1 cellular context compared by ENCODE assay signal in genomic region chr1:27154991-27155781, GRCh38.
TF ChIP-seq lines count a peak whose summit lies in the region.

SLC9A1 (minus strand) TSS chr1:27155125; CDS start chr1:27154334, 791 bp downstream.

TF ChIP-seq in K562, 482 proteins besides CTCF, POLR2A, EP300 and RAD21 (continued from another document and continues in another):
- TF ChIP-seq E2F4 (CRISPR knock-in tag; IDR thresholded peaks at IDR 0.05; ENCODE audit: low read depth) = no peak
- TF ChIP-seq MBD2 (IDR thresholded peaks at IDR 0.05; ENCODE audit: borderline replicate concordance, low read depth) = peak; percentile 92
- peak; percentile 64 to 93 for TF ChIP-seq AFF1 (IDR thresholded peaks at IDR 0.05; ENCODE audit: low read depth in 1 of 2, partially characterized antibody in 2 of 2)
- TF ChIP-seq ETS1 (conservative IDR thresholded peaks at IDR 0.05; ENCODE audit: control insufficient read depth, low read depth, low read length) = peak; percentile 97
- peak; percentile 96 for TF ChIP-seq GATAD2B (IDR thresholded peaks at IDR 0.05; ENCODE audit: borderline replicate concordance)
- TF ChIP-seq PPARD (CRISPR knock-in tag; IDR thresholded peaks at IDR 0.05) = no peak
- 0 out of 2 replicates have a peak, but pooled peaks have one; percentile 60 for TF ChIP-seq MYNN (IDR thresholded peaks at IDR 0.05)
- TF ChIP-seq MYNN (CRISPR knock-in tag; IDR thresholded peaks at IDR 0.05) = no peak
- peak; percentile 87 for TF ChIP-seq RNF2 (IDR thresholded peaks at IDR 0.05)
- TF ChIP-seq ZNF274 (IDR thresholded peaks at IDR 0.05; ENCODE audit: borderline replicate concordance, low read depth, low read length) = peak; percentile 68; the same call in 1 of the 2 replicates
- no peak; the same call in 1 of the 2 replicates for TF ChIP-seq CAMTA2 (CRISPR knock-in tag; conservative IDR thresholded peaks at IDR 0.05)
- TF ChIP-seq PHTF2 (CRISPR knock-in tag; IDR thresholded peaks at IDR 0.05) = peak; percentile 86; the same call in 1 of the 2 replicates
- TF ChIP-seq SAFB2 (IDR thresholded peaks at IDR 0.05; ENCODE audit: borderline replicate concordance, low read depth, low read length, severe bottlenecking) = no peak
- 0 out of 2 replicates have a peak, but pooled peaks have one; percentile 85 for TF ChIP-seq ZBTB49 (CRISPR knock-in tag; IDR thresholded peaks at IDR 0.05; ENCODE audit: borderline replicate concordance)
- peak; percentile 61; the same call in 1 of the 2 replicates for TF ChIP-seq ZSCAN32 (CRISPR knock-in tag; IDR thresholded peaks at IDR 0.05)
- TF ChIP-seq NONO (IDR thresholded peaks at IDR 0.05; ENCODE audit: low read depth in 2 of 2, low read length in 1 of 2) = peak; percentile 94 to 100
- no peak for TF ChIP-seq SAFB (IDR thresholded peaks at IDR 0.05; ENCODE audit: borderline replicate concordance, low read depth, low read length)
- TF ChIP-seq POLR2AphosphoS5 (IDR thresholded peaks at IDR 0.05; ENCODE audit: control insufficient read depth, insufficient read depth, low read depth, low read length) = peak; percentile 100
- TF ChIP-seq ZNF77 (CRISPR knock-in tag; IDR thresholded peaks at IDR 0.05) = no peak
- peak; percentile 57; the same call in 1 of the 2 replicates for TF ChIP-seq MTA1 (IDR thresholded peaks at IDR 0.05; ENCODE audit: borderline replicate concordance)
- peak; percentile 62; the same call in 1 of the 2 replicates for TF ChIP-seq ZBTB17 (CRISPR knock-in tag; IDR thresholded peaks at IDR 0.05)
- peak; percentile 80 for TF ChIP-seq ZNF589 (CRISPR knock-in tag; IDR thresholded peaks at IDR 0.05; ENCODE audit: low read depth)
- 0 out of 2 replicates have a peak, but pooled peaks have one; percentile 66 for TF ChIP-seq ZNF24 (IDR thresholded peaks at IDR 0.05)
- TF ChIP-seq ATF7 (IDR thresholded peaks at IDR 0.05) = peak; percentile 97
- peak; percentile 88 for TF ChIP-seq ZNF511 (CRISPR knock-in tag; IDR thresholded peaks at IDR 0.05)
- no peak for TF ChIP-seq ZNF354B (CRISPR knock-in tag; IDR thresholded peaks at IDR 0.05)
- no peak for TF ChIP-seq NR2F6 (CRISPR knock-in tag; IDR thresholded peaks at IDR 0.05)
- TF ChIP-seq TAF9B (IDR thresholded peaks at IDR 0.05; ENCODE audit: partially characterized antibody) = peak; percentile 99
- no peak; the same call in 1 of the 2 replicates for TF ChIP-seq MGA (IDR thresholded peaks at IDR 0.05)
- TF ChIP-seq ZNF707 (CRISPR knock-in tag; conservative IDR thresholded peaks at IDR 0.05) = no peak
- peak; percentile 55 for TF ChIP-seq IRF9 (tag; IDR thresholded peaks at IDR 0.05)
- TF ChIP-seq ATF3 (IDR thresholded peaks at IDR 0.05) = peak; percentile 98
- TF ChIP-seq ATF3 (CRISPR knock-in tag; conservative IDR thresholded peaks at IDR 0.05) = peak; percentile 52
- peak; percentile 69; the same call in 1 of the 2 replicates for TF ChIP-seq KLF13 (tag; IDR thresholded peaks at IDR 0.05; ENCODE audit: borderline replicate concordance, low read depth)
- TF ChIP-seq TAL1 (IDR thresholded peaks at IDR 0.05) = peak; percentile 37
- no peak for TF ChIP-seq HEY1 (CRISPR knock-in tag; IDR thresholded peaks at IDR 0.05; ENCODE audit: borderline replicate concordance)
- TF ChIP-seq NR2C2 (CRISPR knock-in tag; IDR thresholded peaks at IDR 0.05) = peak; percentile 41
- TF ChIP-seq NR2C2 (tag; IDR thresholded peaks at IDR 0.05) = peak; percentile 80
